In genomic region chr13:114328595-114328994, GRCh38 we compare ENCODE assay signal across 26 cellular contexts.
"Had no signal": no experiment of that assay in that cellular context is flagged by ENCODE, and none has a peak within 500 bp of the region (broad histone marks: within the 10 kb centered on the region; RNA-seq: fewer than 3 reads in every experiment).

No MANE protein-coding gene starts in this region.

- DNase-seq: activated CD4-positive, alpha-beta T cell treated with anti-CD3 and anti-CD28 coated beads for 36 hours; activated CD4-positive, CD25-positive, alpha-beta regulatory T cell; activated CD8-positive, alpha-beta memory T cell treated with anti-CD3 and anti-CD28 coated beads, Interleukin-2, amount 10 ng/mL, durations not matched to agents 7 days and 5 days; activated CD8-positive, alpha-beta T cell treated with anti-CD3 and anti-CD28 coated beads, Interleukin-2, amount 10 ng/mL, durations not matched to agents 7 days and 5 days; activated naive CD4-positive, alpha-beta T cell; activated T-cell treated with anti-CD3 and anti-CD28 coated beads, Interleukin-2, amount 50 U/mL, for 48 hours; anterior cingulate cortex; effector CD4-positive, alpha-beta T cell; foreskin keratinocyte; left ventricle myocardium superior; naive thymus-derived CD4-positive, alpha-beta T cell; nucleus accumbens; right cardiac atrium; stimulated activated CD4-positive, alpha-beta T cell treated with anti-CD3 and anti-CD28 coated beads, Interleukin-2, amount 100 ng/mL, for 48 hours; T-cell; trophoblast cell; uterus had no signal

- H3K4me1 ChIP-seq: esophagus muscularis mucosa, foreskin keratinocyte, uterus had no signal

- H3K9me3 ChIP-seq: esophagus muscularis mucosa, thoracic aorta, uterus had no signal

- H3K4me3 ChIP-seq: esophagus muscularis mucosa, thoracic aorta, uterus had no signal

- H3K9me3 Mint-ChIP-seq: activated T-helper 2 cell treated with anti-CD3 and anti-CD28 coated beads, Interferon-gamma antibody, Interleukin-2, Interleukin-4, amounts not matched to agents 10 μg/mL and 5 μg/mL and 100 μg/mL, durations not matched to agents 14 hours and 24 hours and 36 hours; central memory CD8-positive, alpha-beta T cell; naive thymus-derived CD4-positive, alpha-beta T cell; stimulated activated naive CD8-positive, alpha-beta T cell treated with anti-CD3 and anti-CD28 coated beads, Interleukin-15, Interleukin-2, amounts not matched to agents 100 ng/mL and 50 ng/mL, for 24 hours; T-cell; T-helper 2 cell treated with Interferon-gamma antibody and Interleukin-4, amounts not matched to agents 5 μg/mL and 100 μg/mL, for 36 hours had no signal

- H3K27ac Mint-ChIP-seq: activated CD8-positive, alpha-beta memory T cell treated with anti-CD3 and anti-CD28 coated beads, Interleukin-2, amount 10 ng/mL, durations not matched to agents 7 days and 5 days; activated CD8-positive, alpha-beta T cell treated with anti-CD3 and anti-CD28 coated beads, Interleukin-2, amount 10 ng/mL, durations not matched to agents 7 days and 5 days; activated T-helper 2 cell treated with anti-CD3 and anti-CD28 coated beads, Interferon-gamma antibody, Interleukin-2, Interleukin-4, amounts not matched to agents 10 μg/mL and 5 μg/mL and 100 μg/mL, durations not matched to agents 14 hours and 24 hours and 36 hours; stimulated activated naive CD8-positive, alpha-beta T cell treated with anti-CD3 and anti-CD28 coated beads, Interleukin-15, Interleukin-2, amounts not matched to agents 100 ng/mL and 50 ng/mL, for 24 hours; T-cell; T-helper 2 cell treated with Interferon-gamma antibody and Interleukin-4, amounts not matched to agents 5 μg/mL and 100 μg/mL, for 36 hours had no signal

- H3K27ac ChIP-seq: esophagus muscularis mucosa, foreskin keratinocyte, thoracic aorta, uterus had no signal

- ATAC-seq: activated CD4-positive, alpha-beta T cell treated with anti-CD3 and anti-CD28 coated beads for 36 hours; activated CD8-positive, alpha-beta memory T cell treated with anti-CD3 and anti-CD28 coated beads, Interleukin-2, amount 10 ng/mL, durations not matched to agents 7 days and 5 days; activated CD8-positive, alpha-beta T cell treated with anti-CD3 and anti-CD28 coated beads, Interleukin-2, amount 10 ng/mL, durations not matched to agents 7 days and 5 days; foreskin keratinocyte; left ventricle myocardium superior; naive thymus-derived CD4-positive, alpha-beta T cell; right cardiac atrium; T-cell had no signal

- FAIRE-seq: islet of Langerhans had no signal

- H3K27me3 Mint-ChIP-seq: activated CD4-positive, alpha-beta T cell treated with anti-CD3 and anti-CD28 coated beads for 36 hours; activated CD8-positive, alpha-beta memory T cell treated with anti-CD3 and anti-CD28 coated beads, Interleukin-2, amount 10 ng/mL, durations not matched to agents 7 days and 5 days; activated naive CD8-positive, alpha-beta T cell; central memory CD8-positive, alpha-beta T cell; dendritic cell treated with granulocyte-macrophage colony-stimulating factor and Interleukin-4, amounts not matched to agents 40 ng/mL and 50 ng/mL, for 4 days; naive thymus-derived CD4-positive, alpha-beta T cell; stimulated activated naive CD8-positive, alpha-beta T cell treated with anti-CD3 and anti-CD28 coated beads, Interleukin-15, Interleukin-2, amounts not matched to agents 100 ng/mL and 50 ng/mL, for 24 hours; T-cell had no signal

- H3K4me3 Mint-ChIP-seq: activated CD4-positive, alpha-beta T cell treated with anti-CD3 and anti-CD28 coated beads for 36 hours; activated CD8-positive, alpha-beta memory T cell treated with anti-CD3 and anti-CD28 coated beads, Interleukin-2, amount 10 ng/mL, durations not matched to agents 7 days and 5 days; activated CD8-positive, alpha-beta T cell treated with anti-CD3 and anti-CD28 coated beads, Interleukin-2, amount 10 ng/mL, durations not matched to agents 7 days and 5 days; activated naive CD8-positive, alpha-beta T cell; central memory CD8-positive, alpha-beta T cell; dendritic cell treated with granulocyte-macrophage colony-stimulating factor and Interleukin-4, amounts not matched to agents 40 ng/mL and 50 ng/mL, for 4 days; stimulated activated naive CD8-positive, alpha-beta T cell treated with anti-CD3 and anti-CD28 coated beads, Interleukin-15, Interleukin-2, amounts not matched to agents 100 ng/mL and 50 ng/mL, for 24 hours; T-cell; T-helper 2 cell treated with Interferon-gamma antibody and Interleukin-4, amounts not matched to agents 5 μg/mL and 100 μg/mL, for 36 hours had no signal

- H3K36me3 ChIP-seq: uterus had no signal

- H3K27me3 ChIP-seq: esophagus muscularis mucosa, foreskin keratinocyte, uterus had no signal
